Comparison of ENCODE assay signal across 1 cellular context in genomic region chr14:23069413-23069806, GRCh38.
TF ChIP-seq lines count a peak whose summit lies in the region.

No MANE protein-coding gene starts in this region.

TF ChIP-seq in HepG2, 621 proteins besides CTCF, POLR2A, EP300 and RAD21 (continued from another document):
- TF ChIP-seq ZNF710 (CRISPR knock-in tag; IDR thresholded peaks at IDR 0.05; ENCODE audit: borderline replicate concordance) = no peak
- TF ChIP-seq SMAD9 (CRISPR knock-in tag; IDR thresholded peaks at IDR 0.05) = peak; percentile 13; the same call in 1 of the 2 replicates
- no peak for TF ChIP-seq PBX2 (CRISPR knock-in tag; IDR thresholded peaks at IDR 0.05)
- TF ChIP-seq FOXK1 (CRISPR knock-in tag; IDR thresholded peaks at IDR 0.05; ENCODE audit: borderline replicate concordance, low read depth) = no peak
- TF ChIP-seq ZNF263 (CRISPR knock-in tag; IDR thresholded peaks at IDR 0.05) = no peak
- TF ChIP-seq POLR2G (IDR thresholded peaks at IDR 0.05; ENCODE audit: low read depth, low read length) = peak; percentile 1
- no peak for TF ChIP-seq PLRG1 (conservative IDR thresholded peaks at IDR 0.05)
- no peak for TF ChIP-seq ZNF230 (CRISPR knock-in tag; IDR thresholded peaks at IDR 0.05)
- no peak for TF ChIP-seq YY1 (IDR thresholded peaks at IDR 0.05; ENCODE audit: insufficient read depth, insufficient replicate concordance, low read depth, low read length)
- no peak for TF ChIP-seq CC2D1A (CRISPR knock-in tag; IDR thresholded peaks at IDR 0.05)
- no peak for TF ChIP-seq MBD4 (IDR thresholded peaks at IDR 0.05; ENCODE audit: borderline replicate concordance, low read length)
- TF ChIP-seq ZNF724P (CRISPR knock-in tag; IDR thresholded peaks at IDR 0.05; ENCODE audit: borderline replicate concordance) = no peak
- no peak for TF ChIP-seq ZNF260 (CRISPR knock-in tag; IDR thresholded peaks at IDR 0.05; ENCODE audit: borderline replicate concordance, low read depth)
- no peak for TF ChIP-seq ZNF264 (CRISPR knock-in tag; IDR thresholded peaks at IDR 0.05)
- TF ChIP-seq CBFB (CRISPR knock-in tag; IDR thresholded peaks at IDR 0.05) = no peak
- no peak for TF ChIP-seq SOX5 (CRISPR knock-in tag; IDR thresholded peaks at IDR 0.05; ENCODE audit: borderline replicate concordance)
- no peak for TF ChIP-seq HOXA7 (CRISPR knock-in tag; IDR thresholded peaks at IDR 0.05)
- TF ChIP-seq ATF1 (CRISPR knock-in tag; IDR thresholded peaks at IDR 0.05) = no peak
- no peak for TF ChIP-seq ZNF280D (CRISPR knock-in tag; IDR thresholded peaks at IDR 0.05)
- no peak for TF ChIP-seq ZSCAN21 (CRISPR knock-in tag; IDR thresholded peaks at IDR 0.05; ENCODE audit: borderline replicate concordance)
- TF ChIP-seq ZNF143 (CRISPR knock-in tag; IDR thresholded peaks at IDR 0.05) = no peak
- TF ChIP-seq TAF15 (IDR thresholded peaks at IDR 0.05; ENCODE audit: low read depth, low read length, poor library complexity, severe bottlenecking) = no peak
- no peak for TF ChIP-seq TAF1 (CRISPR knock-in tag; IDR thresholded peaks at IDR 0.05)
- 0 out of 2 replicates have a peak, but pooled peaks have one; percentile 12 for TF ChIP-seq TRAFD1 (CRISPR knock-in tag; IDR thresholded peaks at IDR 0.05; ENCODE audit: borderline replicate concordance)
- no peak for TF ChIP-seq HMGA1 (CRISPR knock-in tag; conservative IDR thresholded peaks at IDR 0.05)
- no peak for TF ChIP-seq TIGD3 (CRISPR knock-in tag; IDR thresholded peaks at IDR 0.05; ENCODE audit: borderline replicate concordance)
- TF ChIP-seq ARHGAP35 (CRISPR knock-in tag; IDR thresholded peaks at IDR 0.05; ENCODE audit: borderline replicate concordance) = no peak
- no peak for TF ChIP-seq MNT (IDR thresholded peaks at IDR 0.05)
- no peak for TF ChIP-seq ZNF3 (CRISPR knock-in tag; IDR thresholded peaks at IDR 0.05)
- TF ChIP-seq CREB3 (CRISPR knock-in tag; IDR thresholded peaks at IDR 0.05) = no peak
- no peak for TF ChIP-seq CBX2 (IDR thresholded peaks at IDR 0.05; ENCODE audit: low read depth, low read length)
- no peak for TF ChIP-seq CBX2 (CRISPR knock-in tag; IDR thresholded peaks at IDR 0.05; ENCODE audit: low read depth)
- no peak for TF ChIP-seq ZNF124 (CRISPR knock-in tag; IDR thresholded peaks at IDR 0.05)
- TF ChIP-seq HMG20B (CRISPR knock-in tag; conservative IDR thresholded peaks at IDR 0.05) = no peak
- TF ChIP-seq ZNF205 (CRISPR knock-in tag; IDR thresholded peaks at IDR 0.05) = no peak
- no peak for TF ChIP-seq GTF2F1 (IDR thresholded peaks at IDR 0.05; ENCODE audit: low read length)
